ENCODE assay signal across 8 cellular contexts in genomic region chr15:89090791-89091666, GRCh38. TPM values are rescaled to one million over a fixed set of nuclear protein-coding genes. Genes with fewer than 3 reads are reported as not detected.
A peak's percentile ranks its signal among the peaks of the same experiment; 100 is the strongest.
DNase-seq lines count a peak whose midpoint lies in the region; ATAC-seq and TF ChIP-seq lines count a peak whose summit lies in the region.

No MANE protein-coding gene starts in this region.

- TSS peak; percentile 65 for BruUV-seq in Panc1 (replicated peaks; lab: Mats Ljungman, UMichigan)

- DNase-seq in AG08396 (ENCODE audit: low spot score) (peak; percentile 41), Panc1 (ENCODE audit: low read depth, low spot score) (no peak), left ventricle myocardium inferior (peak; percentile 73), skeletal muscle cell (ENCODE audit: low read depth) (peak; percentile 43), mesendoderm (no peak), GM10248 (ENCODE audit: extremely low spot score) (no peak)
- no peak for DNase-seq in activated naive CD8-positive, alpha-beta T cell treated with anti-CD3 and anti-CD28 coated beads, Interleukin-2, amount 10 ng/mL, durations not matched to agents 7 days and 5 days

- POLR2A ChIA-PET in Panc1 (lab: Charles Lee) = interaction anchor here (0.5 to 1.1 kb wide), 2 partner anchors 19 to 268 kb away, joined by 4 to 17 read pairs; no protein-coding TSS in a partner anchor
- POLR2A ChIA-PET in activated naive CD8-positive, alpha-beta T cell treated with anti-CD3 and anti-CD28 coated beads, Interleukin-2, amount 10 ng/mL, durations not matched to agents 7 days and 5 days (lab: Charles Lee) = interaction anchor here (0.9 to 1.1 kb wide), 2 partner anchors 47 to 187 kb away, joined by 3 read pairs; no protein-coding TSS in a partner anchor
- POLR2A ChIA-PET in GM10248 (lab: Yijun Ruan, JAX) = interaction anchor here (0.7 to 0.9 kb wide), 2 partner anchors 24 to 43 kb away, joined by 3 to 4 read pairs; no protein-coding TSS in a partner anchor

- H3K27ac ChIP-seq in Panc1 (ENCODE audit: low read length) (peak overlapping the region; percentile 93), left ventricle myocardium inferior (replicated peaks) (peak overlapping the region; percentile 95), mesendoderm (ENCODE audit: low read depth, low read length) (no peak overlapping the region)

- peaks cover 64% of the 10 kb centered on the region for H3K4me1 ChIP-seq in Panc1 (ENCODE audit: control insufficient read depth, insufficient read depth, low read length)
- H3K4me1 ChIP-seq in left ventricle myocardium inferior = peaks cover 89% of the 10 kb centered on the region
- peaks cover 4% of the 10 kb centered on the region for H3K4me1 ChIP-seq in mesendoderm (ENCODE audit: control insufficient read depth, low read depth, low read length)

- no peak overlapping the region for H3K23ac ChIP-seq in mesendoderm (ENCODE audit: low read length)

- peak overlapping the region; percentile 87 for H3K4me3 Mint-ChIP-seq in activated naive CD8-positive, alpha-beta T cell treated with anti-CD3 and anti-CD28 coated beads, Interleukin-2, amount 10 ng/mL, durations not matched to agents 7 days and 5 days

- H3K79me2 ChIP-seq in mesendoderm (ENCODE audit: control insufficient read depth, insufficient read depth, low read length) = peaks cover 2% of the 10 kb centered on the region

- no peak overlapping the region for H4K5ac ChIP-seq in mesendoderm (ENCODE audit: low read length)

- in situ Hi-C loops in Panc1 (cut with HindIII; ENCODE audit: low pct_unique_long_range_greater_than_20kb, low sequenced_read_pairs) = no loop called here

- peaks cover 31% of the 10 kb centered on the region for H3K4me1 Mint-ChIP-seq in activated naive CD8-positive, alpha-beta T cell treated with anti-CD3 and anti-CD28 coated beads, Interleukin-2, amount 10 ng/mL, durations not matched to agents 7 days and 5 days

- intact Hi-C loops in Panc1 (cut with micrococcal nuclease; ENCODE audit: unreplicated experiment) (no loop called here), left ventricle myocardium inferior (cut with micrococcal nuclease) (no loop called here)

- H3K9me3 Mint-ChIP-seq in activated naive CD8-positive, alpha-beta T cell treated with anti-CD3 and anti-CD28 coated beads, Interleukin-2, amount 10 ng/mL, durations not matched to agents 7 days and 5 days = no peaks in the 10 kb centered on the region

- no peaks in the 10 kb centered on the region for H3K9me3 ChIP-seq in Panc1 (ENCODE audit: control insufficient read depth, insufficient read depth, low read depth, low read length)
- no peaks in the 10 kb centered on the region for H3K9me3 ChIP-seq in left ventricle myocardium inferior (replicated peaks)

- H2AK5ac ChIP-seq in mesendoderm (ENCODE audit: low read length) = no peak overlapping the region

- ATAC-seq in GM19463 (IDR thresholded peaks at IDR 0.05; ENCODE audit: unreplicated experiment) = peak; percentile 15
- ATAC-seq in Panc1 = no peak
- ATAC-seq in activated naive CD8-positive, alpha-beta T cell treated with anti-CD3 and anti-CD28 coated beads, Interleukin-2, amount 10 ng/mL, durations not matched to agents 7 days and 5 days (ENCODE audit: low read depth) = no peak

- no peaks in the 10 kb centered on the region for H3K27me3 ChIP-seq in Panc1 (ENCODE audit: control insufficient read depth, insufficient read depth, low read length)
- H3K27me3 ChIP-seq in left ventricle myocardium inferior (ENCODE audit: low read depth) = no peaks in the 10 kb centered on the region
- no peaks in the 10 kb centered on the region for H3K27me3 ChIP-seq in mesendoderm (ENCODE audit: insufficient read depth, low read length, poor library complexity)

- H3K79me1 ChIP-seq in mesendoderm (ENCODE audit: low read length) = peaks cover 9% of the 10 kb centered on the region

- no peak overlapping the region for H2BK120ac ChIP-seq in mesendoderm (ENCODE audit: low read depth, low read length)

- H3K4me2 ChIP-seq in mesendoderm (ENCODE audit: low read length) = no peak overlapping the region

- H3K4me3 ChIP-seq in Panc1 (ENCODE audit: low read depth in 2 of 2, low read length in 2 of 2) (peak overlapping the region; percentile 29 to 54), left ventricle myocardium inferior (peak overlapping the region; percentile 94), skeletal muscle cell (ENCODE audit: low read depth, low read length) (peak overlapping the region; percentile 23), mesendoderm (ENCODE audit: low read length) (no peak overlapping the region)

- H3K27ac Mint-ChIP-seq in activated naive CD8-positive, alpha-beta T cell treated with anti-CD3 and anti-CD28 coated beads, Interleukin-2, amount 10 ng/mL, durations not matched to agents 7 days and 5 days = peak overlapping the region; percentile 95

- H3K36me3 ChIP-seq in Panc1 (ENCODE audit: control insufficient read depth, insufficient read depth, low read length) (no peaks in the 10 kb centered on the region; the same call in 1 of the 2 replicates), left ventricle myocardium inferior (no peaks in the 10 kb centered on the region), mesendoderm (ENCODE audit: control insufficient read depth, insufficient read depth, low read length) (no peaks in the 10 kb centered on the region)

- H3K27me3 Mint-ChIP-seq in activated naive CD8-positive, alpha-beta T cell treated with anti-CD3 and anti-CD28 coated beads, Interleukin-2, amount 10 ng/mL, durations not matched to agents 7 days and 5 days = no peaks in the 10 kb centered on the region

- WGBS in mesendoderm (ENCODE audit: extremely low coverage, insufficient coverage, low lambda C conversion rate) = no CpG with 5 or more reads among the region's 12 CpGs

- H3K4ac ChIP-seq in mesendoderm (ENCODE audit: low read depth, low read length) = no peak overlapping the region

- H2BK5ac ChIP-seq in mesendoderm (ENCODE audit: low read length) = no peak overlapping the region

- TF ChIP-seq CTCF in Panc1 (IDR thresholded peaks at IDR 0.05) (no peak; the same call in 1 of the 2 replicates), left ventricle myocardium inferior (IDR thresholded peaks at IDR 0.05; ENCODE audit: borderline replicate concordance) (no peak), GM10248 (IDR thresholded peaks at IDR 0.05; ENCODE audit: control extremely low read depth, extremely low read depth, low read depth, missing control alignments) (no peak)

- no peak overlapping the region for H3K9ac ChIP-seq in mesendoderm (ENCODE audit: low read length)

- no peak overlapping the region for H2BK15ac ChIP-seq in mesendoderm (replicated peaks; ENCODE audit: low read depth)

- H3K36me3 Mint-ChIP-seq in activated naive CD8-positive, alpha-beta T cell treated with anti-CD3 and anti-CD28 coated beads, Interleukin-2, amount 10 ng/mL, durations not matched to agents 7 days and 5 days = peaks cover 11% of the 10 kb centered on the region

- no peak overlapping the region for H3K18ac ChIP-seq in mesendoderm (ENCODE audit: low read length)

- no peak overlapping the region for H4K8ac ChIP-seq in mesendoderm (ENCODE audit: low read depth, low read length)

- no peak overlapping the region for H3K56ac ChIP-seq in mesendoderm (ENCODE audit: low read length)

- CTCF ChIA-PET in Panc1 (lab: Charles Lee) (interaction anchor here (0.6 to 1.0 kb wide), 2 partner anchors 38 to 193 kb away, joined by 3 to 4 read pairs; no protein-coding TSS in a partner anchor), GM10248 (lab: Yijun Ruan, JAX) (interaction anchor here (1.0 to 6.6 kb wide), 9 partner anchors 11 to 186 kb away, joined by 3 to 58 read pairs (median 15); no protein-coding TSS in a partner anchor)

RNA-seq across cellular contexts. Expression of gene ABHD2, which starts 2.8 kb away (rescaled TPM):
- total RNA-seq in Panc1 (2021; ENCODE audit: unreplicated experiment) (95.0 TPM), left ventricle myocardium inferior (68.2 TPM)
- polyA plus RNA-seq in Panc1 (2012; ENCODE audit: insufficient read length) = 41.2 TPM
- total RNA-seq in activated naive CD8-positive, alpha-beta T cell treated with anti-CD3 and anti-CD28 coated beads, Interleukin-2, amount 10 ng/mL, durations not matched to agents 7 days and 5 days = 10 to 100 TPM; 54.1 to 62.8 TPM
- 7.2 TPM for polyA plus RNA-seq in mesendoderm (2013, experiment 1 of 2)
- 7.6 TPM for polyA plus RNA-seq in mesendoderm (2013, experiment 2 of 2)

Comparison
In these comparisons a context has a peak if more than half of its experiments do, and no peak if none do; other contexts are left out.
1. DNase-seq: peak in AG08396 (single experiment), left ventricle myocardium inferior (single experiment) and skeletal muscle cell (single experiment); none in Panc1 (single experiment), activated naive CD8-positive, alpha-beta T cell treated with anti-CD3 and anti-CD28 coated beads, Interleukin-2, amount 10 ng/mL, durations not matched to agents 7 days and 5 days (single experiment), mesendoderm (single experiment) and GM10248 (single experiment).